In genomic region chr1:73100216-73100615, GRCh38 we compare ENCODE assay signal across 22 cellular contexts.
DNase-seq lines count a peak whose midpoint lies in the region; ATAC-seq and TF ChIP-seq lines count a peak whose summit lies in the region.
"Had no signal": no experiment of that assay in that cellular context is flagged by ENCODE, and none has a peak within 500 bp of the region (broad histone marks: within the 10 kb centered on the region; RNA-seq: fewer than 3 reads in every experiment).

No MANE protein-coding gene starts in this region.

- H3K4me1 ChIP-seq in A673 (ENCODE audit: insufficient read depth, low read length, poor library complexity, severe bottlenecking) = peaks cover 16% of the 10 kb centered on the region
- H3K4me1 ChIP-seq in PC-3 (ENCODE audit: insufficient read depth, low read length) = no peaks in the 10 kb centered on the region
- no peaks in the 10 kb centered on the region for H3K4me1 ChIP-seq in endodermal cell (ENCODE audit: control insufficient read depth, insufficient read depth, low read length)
- H3K4me1 ChIP-seq in upper lobe of right lung = no peaks in the 10 kb centered on the region
- H3K4me1 ChIP-seq: BLaER1 treated with 17β-estradiol and CSF1 and Interleukin-3, amounts not matched to agents 10 nM and 100 nM had no signal

- H3K79me2 ChIP-seq in PC-3 (ENCODE audit: low read length) = no peaks in the 10 kb centered on the region

- H3K27me3 Mint-ChIP-seq in endodermal cell (ENCODE audit: insufficient read depth) = no peaks in the 10 kb centered on the region
- H3K27me3 Mint-ChIP-seq: activated CD8-positive, alpha-beta T cell treated with anti-CD3 and anti-CD28 coated beads for 36 hours; activated T-cell treated with anti-CD3 and anti-CD28 coated beads, Interleukin-2, amount 50 U/mL, for 24 hours; stimulated activated memory B cell treated with anti-CD40 and anti-IgM and Interleukin-4, amounts not matched to agents 10 μg/mL and 1 μg/mL and 100 μg/mL, for 72 hours; T-helper 17 cell had no signal

- H2AFZ ChIP-seq in PC-3 (ENCODE audit: low read length) = no peak overlapping the region

- no peak overlapping the region for H3K9ac ChIP-seq in PC-3 (ENCODE audit: low read length)
- H3K9ac ChIP-seq in endodermal cell (ENCODE audit: extremely low read depth, low read length, poor library complexity, severe bottlenecking) = no peak overlapping the region
- H3K9ac ChIP-seq: BLaER1 treated with 17β-estradiol and CSF1 and Interleukin-3, amounts not matched to agents 10 nM and 100 nM had no signal

- H3K27ac ChIP-seq in A673 (ENCODE audit: low read depth, low read length, poor library complexity, severe bottlenecking) = no peak overlapping the region
- H3K27ac ChIP-seq in PC-3 (ENCODE audit: low read length) = no peak overlapping the region
- H3K27ac ChIP-seq in endodermal cell (ENCODE audit: low read depth, low read length) = no peak overlapping the region
- H3K27ac ChIP-seq in upper lobe of right lung = no peak overlapping the region
- H3K27ac ChIP-seq: BLaER1 treated with 17β-estradiol and CSF1 and Interleukin-3, amounts not matched to agents 10 nM and 100 nM; ovary had no signal

- H3K9me3 Mint-ChIP-seq in endodermal cell = peaks cover 11% of the 10 kb centered on the region
- H3K9me3 Mint-ChIP-seq: stimulated activated memory B cell treated with anti-CD40 and anti-IgM and Interleukin-4, amounts not matched to agents 10 μg/mL and 1 μg/mL and 100 μg/mL, for 72 hours had no signal

- H3K36me3 Mint-ChIP-seq in endodermal cell (ENCODE audit: low read depth) = no peaks in the 10 kb centered on the region
- H3K36me3 Mint-ChIP-seq: stimulated activated memory B cell treated with anti-CD40 and anti-IgM and Interleukin-4, amounts not matched to agents 10 μg/mL and 1 μg/mL and 100 μg/mL, for 72 hours had no signal

- ATAC-seq in PC-3 (peak; percentile 80), HG03521 (IDR thresholded peaks at IDR 0.05; ENCODE audit: unreplicated experiment) (no peak), upper lobe of right lung (no peak)
- ATAC-seq: activated CD8-positive, alpha-beta T cell treated with anti-CD3 and anti-CD28 coated beads for 36 hours; K562; stimulated activated memory B cell treated with anti-CD40 and anti-IgM and Interleukin-4, amounts not matched to agents 10 μg/mL and 1 μg/mL and 100 μg/mL, for 72 hours; T-helper 17 cell had no signal

- TF ChIP-seq CTCF in A673 (conservative IDR thresholded peaks at IDR 0.05; ENCODE audit: low read depth, low read length) (peak; percentile 56; the same call in 1 of the 2 replicates), PC-3 (conservative IDR thresholded peaks at IDR 0.05; ENCODE audit: low read depth, low read length) (peak; percentile 55; the same call in 1 of the 2 replicates), endodermal cell (conservative IDR thresholded peaks at IDR 0.05) (peak; percentile 46), upper lobe of right lung (IDR thresholded peaks at IDR 0.05) (no peak)

- peak; percentile 80 for DNase-seq in A673 (ENCODE audit: low spot score)
- peak; percentile 29 for DNase-seq in H4 (ENCODE audit: low spot score)
- DNase-seq in PC-3 = peak; percentile 42
- no peak for DNase-seq in endodermal cell
- no peak for DNase-seq in activated CD4-positive, alpha-beta T cell treated with anti-CD3 and anti-CD28 coated beads for 1 hour
- no peak for DNase-seq in upper lobe of right lung
- no peak for DNase-seq in stimulated activated naive CD4-positive, alpha-beta T cell treated with Interleukin-2 at 50 U/mL for 16 hours (lab: John Stamatoyannopoulos, UW)
- DNase-seq: ACHN; activated CD8-positive, alpha-beta T cell treated with anti-CD3 and anti-CD28 coated beads for 36 hours; activated naive CD4-positive, alpha-beta T cell; activated T-cell treated with anti-CD3 and anti-CD28 coated beads, Interleukin-2, amount 50 U/mL, for 24 hours; erythroblast; foreskin melanocyte; NCI-H1092; NCI-H2029; NCI-H446 treated with DMSO at 0.1 percent for 48 hours; ovary; T-helper 17 cell had no signal

- POLR2A ChIA-PET in A673 (lab: Charles Lee; ENCODE audit: low non-redundant PET) (no interaction called here), PC-3 (lab: Charles Lee; ENCODE audit: unreplicated experiment) (no interaction called here)

- H3K9me2 ChIP-seq in PC-3 (replicated peaks; ENCODE audit: low read length) = no peaks in the 10 kb centered on the region

- no peak overlapping the region for H3K4me3 Mint-ChIP-seq in endodermal cell
- H3K4me3 Mint-ChIP-seq: activated CD8-positive, alpha-beta T cell treated with anti-CD3 and anti-CD28 coated beads for 36 hours; activated T-cell treated with anti-CD3 and anti-CD28 coated beads, Interleukin-2, amount 50 U/mL, for 24 hours; stimulated activated memory B cell treated with anti-CD40 and anti-IgM and Interleukin-4, amounts not matched to agents 10 μg/mL and 1 μg/mL and 100 μg/mL, for 72 hours; T-helper 17 cell had no signal

- CTCF ChIA-PET in A673 (lab: Charles Lee) (interaction anchor here (0.6 kb wide), 1 partner anchor 241 kb away, joined by 3 read pairs; no protein-coding TSS in a partner anchor), PC-3 (lab: Charles Lee) (no interaction called here)

- no peaks in the 10 kb centered on the region for H3F3A ChIP-seq in PC-3 (ENCODE audit: low read length, unreplicated experiment)

- no peaks in the 10 kb centered on the region for H3K27me3 ChIP-seq in A673 (replicated peaks; ENCODE audit: insufficient read depth, low read depth, low read length, poor library complexity)
- no peaks in the 10 kb centered on the region; the same call in 1 of the 2 replicates for H3K27me3 ChIP-seq in PC-3 (ENCODE audit: low read length)
- H3K27me3 ChIP-seq in endodermal cell (ENCODE audit: control insufficient read depth, insufficient read depth, low read length, poor library complexity, severe bottlenecking) = no peaks in the 10 kb centered on the region
- H3K27me3 ChIP-seq in upper lobe of right lung = no peaks in the 10 kb centered on the region
- H3K27me3 ChIP-seq: BLaER1 treated with 17β-estradiol and CSF1 and Interleukin-3, amounts not matched to agents 10 nM and 100 nM; ovary had no signal

- intact Hi-C loops in A673 (cut with micrococcal nuclease; ENCODE audit: unreplicated experiment) = loop anchor here (10.0 kb wide), 1 partner anchor 225 kb away; no protein-coding TSS in a partner anchor
- intact Hi-C loops in PC-3 (cut with micrococcal nuclease) = loop anchor here (1.0 to 10.0 kb wide), 4 partner anchors 215 to 913 kb away; partner anchors contain the start of gene NEGR1
- intact Hi-C loops in upper lobe of right lung (cut with DNase I) = no loop called here

- H3K4me3 ChIP-seq in A673 (ENCODE audit: low read depth, low read length, poor library complexity, severe bottlenecking) (no peak overlapping the region), PC-3 (ENCODE audit: low read length) (no peak overlapping the region), endodermal cell (ENCODE audit: low read length) (no peak overlapping the region), upper lobe of right lung (no peak overlapping the region)
- H3K4me3 ChIP-seq: BLaER1 treated with 17β-estradiol and CSF1 and Interleukin-3, amounts not matched to agents 10 nM and 100 nM; K562; ovary had no signal

- H3K27ac Mint-ChIP-seq in endodermal cell = no peak overlapping the region
- H3K27ac Mint-ChIP-seq: activated CD8-positive, alpha-beta T cell treated with anti-CD3 and anti-CD28 coated beads for 36 hours; activated T-cell treated with anti-CD3 and anti-CD28 coated beads, Interleukin-2, amount 50 U/mL, for 24 hours; stimulated activated memory B cell treated with anti-CD40 and anti-IgM and Interleukin-4, amounts not matched to agents 10 μg/mL and 1 μg/mL and 100 μg/mL, for 72 hours; T-helper 17 cell had no signal

- H3K36me3 ChIP-seq in A673 (ENCODE audit: insufficient read depth, low read length, poor library complexity, severe bottlenecking) (no peaks in the 10 kb centered on the region), PC-3 (ENCODE audit: low read depth, low read length) (no peaks in the 10 kb centered on the region), endodermal cell (ENCODE audit: control insufficient read depth, insufficient read depth, low read length) (no peaks in the 10 kb centered on the region), upper lobe of right lung (no peaks in the 10 kb centered on the region)
- H3K36me3 ChIP-seq: BLaER1 treated with 17β-estradiol and CSF1 and Interleukin-3, amounts not matched to agents 10 nM and 100 nM; ovary had no signal

- 77 to 100% methylated on average over 2 to 4 of the region's 4 CpGs for WGBS in endodermal cell (ENCODE audit: insufficient coverage in 1 of 2, insufficient read length in 1 of 2), 2 experiments

- no peak overlapping the region for H3K4me2 ChIP-seq in PC-3 (ENCODE audit: low read length)
- H3K4me2 ChIP-seq: BLaER1 treated with 17β-estradiol and CSF1 and Interleukin-3, amounts not matched to agents 10 nM and 100 nM had no signal

- peaks cover 10% of the 10 kb centered on the region for H3K4me1 Mint-ChIP-seq in endodermal cell
- H3K4me1 Mint-ChIP-seq: stimulated activated memory B cell treated with anti-CD40 and anti-IgM and Interleukin-4, amounts not matched to agents 10 μg/mL and 1 μg/mL and 100 μg/mL, for 72 hours; T-helper 17 cell had no signal

- H4K20me1 ChIP-seq in PC-3 (ENCODE audit: low read length) = no peaks in the 10 kb centered on the region
- H4K20me1 ChIP-seq: BLaER1 treated with 17β-estradiol and CSF1 and Interleukin-3, amounts not matched to agents 10 nM and 100 nM had no signal

- BruUV-seq in A673 (replicated peaks; lab: Mats Ljungman, UMichigan) (no TSS peak), PC-3 (replicated peaks; lab: Mats Ljungman, UMichigan) (no TSS peak)

- H3K9me3 ChIP-seq in A673 (ENCODE audit: low read depth, low read length, poor library complexity, severe bottlenecking) (no peaks in the 10 kb centered on the region), PC-3 (ENCODE audit: low read length) (no peaks in the 10 kb centered on the region), endodermal cell (ENCODE audit: control insufficient read depth, low read length) (no peaks in the 10 kb centered on the region), upper lobe of right lung (no peaks in the 10 kb centered on the region)
- H3K9me3 ChIP-seq: ovary had no signal

Comparison
In these comparisons a context has a peak if more than half of its experiments do, and no peak if none do; other contexts are left out.
1. DNase-seq: peak in A673 (single experiment), H4 (single experiment) and PC-3 (single experiment); none in endodermal cell (single experiment), activated CD4-positive, alpha-beta T cell treated with anti-CD3 and anti-CD28 coated beads for 1 hour (single experiment), upper lobe of right lung (single experiment) and stimulated activated naive CD4-positive, alpha-beta T cell treated with Interleukin-2 at 50 U/mL for 16 hours (single experiment).